Comparison of ENCODE assay signal across 8 cellular contexts in the genomic region with DNA sequence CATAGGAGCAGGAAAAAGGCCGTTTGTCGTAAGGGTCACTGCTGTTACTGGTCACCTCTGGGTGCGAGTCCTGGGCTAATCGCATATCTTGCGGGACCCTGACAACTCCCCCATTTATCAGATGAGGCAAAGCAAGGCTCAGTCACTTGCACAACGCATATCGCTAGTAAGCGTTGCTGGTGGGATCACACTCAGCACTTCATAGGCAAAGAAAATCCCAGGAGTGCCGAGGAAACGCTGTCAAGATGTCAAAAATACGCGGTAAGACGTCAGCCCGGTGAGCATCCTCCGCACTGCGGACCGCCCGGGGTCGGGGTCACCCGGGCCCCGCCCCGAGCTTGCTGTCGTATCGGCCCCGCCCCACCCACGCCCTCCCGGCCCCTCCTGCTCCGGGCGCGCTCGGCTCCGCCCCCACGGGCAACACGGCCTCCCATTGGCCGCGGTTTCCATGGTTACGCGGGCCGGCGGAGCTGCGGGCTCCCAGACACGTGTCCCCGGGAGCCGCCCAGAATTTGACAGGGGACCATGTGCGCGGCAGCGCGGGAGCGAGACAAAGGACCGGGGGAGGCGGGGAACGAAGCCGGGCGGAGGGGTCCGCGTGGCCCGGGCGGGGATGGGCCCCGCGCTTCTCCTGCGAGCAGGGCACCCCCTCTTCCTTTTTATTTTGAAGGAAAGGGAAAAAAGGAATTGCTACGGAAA.
DNase-seq lines count a peak whose midpoint lies in the region; ATAC-seq and TF ChIP-seq lines count a peak whose summit lies in the region.

No MANE protein-coding gene starts in this region.

- H3K27me3 ChIP-seq in dorsolateral prefrontal cortex = no peaks in the 10 kb centered on the region
- H3K27me3 ChIP-seq in right lobe of liver = peaks cover 0 to 6% of the 10 kb centered on the region in 2 donors

- peak; percentile 85 for DNase-seq in NCI-H2196 treated with DMSO at 0.1 percent for 48 hours (lab: John Stamatoyannopoulos, UW; ENCODE audit: unreplicated experiment)
- peak; percentile 94 for DNase-seq in activated CD8-positive, alpha-beta memory T cell treated with anti-CD3 and anti-CD28 coated beads for 24 hours
- peak; percentile 85 to 97 (median 94) for DNase-seq in dorsolateral prefrontal cortex
- peak; percentile 81 to 88 (median 84) for DNase-seq in right lobe of liver
- DNase-seq in stimulated activated CD4-positive, alpha-beta T cell treated with anti-CD3 and anti-CD28 coated beads, Interleukin-4, amount 100 ng/mL, for 1 hour = peak; percentile 91
- no peak for DNase-seq in AML-193 (lab: John Stamatoyannopoulos, UW)

- TF ChIP-seq CTCF in dorsolateral prefrontal cortex (IDR thresholded peaks at IDR 0.05 in 54 of 56, conservative IDR thresholded peaks at IDR 0.05 in 2 of 56; ENCODE audit: low read depth in 1 of 56, partially characterized antibody in 56 of 56) = no peak
- TF ChIP-seq CTCF in right lobe of liver (IDR thresholded peaks at IDR 0.05) = no peak

- no peaks in the 10 kb centered on the region for H3K9me3 ChIP-seq in right lobe of liver

- ATAC-seq in GM18511 (IDR thresholded peaks at IDR 0.05; ENCODE audit: unreplicated experiment) = peak; percentile 56
- ATAC-seq in right lobe of liver = peak; percentile 78 to 91 (median 86)
- ATAC-seq in GM21723 (IDR thresholded peaks at IDR 0.05; ENCODE audit: unreplicated experiment) = no peak

- no peaks in the 10 kb centered on the region for H3K36me3 ChIP-seq in right lobe of liver

- WGBS in right lobe of liver (ENCODE audit: insufficient coverage, low coverage, low lambda C conversion rate, missing lambda C conversion rate) = 8% methylated on average over 29 of the region's 62 CpGs

- peaks cover 0 to 8% (median 0%) of the 10 kb centered on the region in 4 donors for H3K4me1 ChIP-seq in right lobe of liver

- intact Hi-C loops in dorsolateral prefrontal cortex (cut with DNase I) = loop anchor here (5.0 kb wide), 3 partner anchors 56 to 354 kb away; partner anchors contain the start of gene IER5L (in 1 of the 2)
- intact Hi-C loops in right lobe of liver (cut with DNase I) = no loop called here

- no peak for TF ChIP-seq POLR2A in right lobe of liver (IDR thresholded peaks at IDR 0.05)

- H3K27ac ChIP-seq in dorsolateral prefrontal cortex (peak overlapping the region in 50 of 59 donors; percentile 2 to 86 (median 64)), right lobe of liver (no peak overlapping the region)

- H3K4me3 ChIP-seq in dorsolateral prefrontal cortex (peak overlapping the region; percentile 18 to 66 (median 52)), right lobe of liver (peak overlapping the region in 1 of 3 donors; percentile 5)

Comparison
In these comparisons a context has a peak if more than half of its experiments do, and no peak if none do; other contexts are left out.
1. DNase-seq: peak in NCI-H2196 treated with DMSO at 0.1 percent for 48 hours (single experiment), activated CD8-positive, alpha-beta memory T cell treated with anti-CD3 and anti-CD28 coated beads for 24 hours (single experiment), dorsolateral prefrontal cortex (10 of 10), right lobe of liver (3 of 3) and stimulated activated CD4-positive, alpha-beta T cell treated with anti-CD3 and anti-CD28 coated beads, Interleukin-4, amount 100 ng/mL, for 1 hour (single experiment); none in AML-193 (0 of 2).
2. H3K27ac ChIP-seq: peak in dorsolateral prefrontal cortex (50 of 59); none in right lobe of liver (0 of 3).
3. intact Hi-C loops: an anchor here in dorsolateral prefrontal cortex (5.0 kb wide); none called in right lobe of liver.